Comparison of ENCODE assay signal across 9 cellular contexts in genomic region chr10:63523015-63523414, GRCh38. TPM values are rescaled to one million over a fixed set of nuclear protein-coding genes. Genes with fewer than 3 reads are reported as not detected.
DNase-seq lines count a peak whose midpoint lies in the region; ATAC-seq and TF ChIP-seq lines count a peak whose summit lies in the region.
"Had no signal": no experiment of that assay in that cellular context is flagged by ENCODE, and none has a peak within 500 bp of the region (broad histone marks: within the 10 kb centered on the region; RNA-seq: fewer than 3 reads in every experiment).

No MANE protein-coding gene starts in this region.

- H3K27me3 Mint-ChIP-seq in MCF 10A (ENCODE audit: insufficient read depth, unreplicated experiment): no peaks in the 10 kb centered on the region

- H3K36me3 ChIP-seq in right atrium auricular region (no peaks in the 10 kb centered on the region), muscle layer of colon (ENCODE audit: insufficient read depth, low read length) (no peaks in the 10 kb centered on the region), aorta (ENCODE audit: control insufficient read depth in 1 of 2, insufficient read depth in 2 of 2, low read length in 1 of 2) (no peaks in the 10 kb centered on the region)

- ATAC-seq in right cardiac atrium (no peak), aorta (ENCODE audit: low FRiP score) (no peak)

- TF ChIP-seq CTCF in right atrium auricular region (IDR thresholded peaks at IDR 0.05): no peak
- no peak for TF ChIP-seq CTCF in MCF 10A (IDR thresholded peaks at IDR 0.05; ENCODE audit: unreplicated experiment)

- intact Hi-C loops in right cardiac atrium (cut with DNase I): loop anchor here in 1 of 4 donors (5.0 kb wide), 1 partner anchor 104 kb away; no protein-coding TSS in a partner anchor
- intact Hi-C loops in MCF 10A (cut with micrococcal nuclease): loop anchor here (5.0 kb wide), 2 partner anchors 189 to 356 kb away; no protein-coding TSS in a partner anchor
- intact Hi-C loops in aorta (cut with DNase I): loop anchor here (5.0 to 10.0 kb wide), 3 partner anchors 54 to 62 kb away; partner anchors contain the start of gene JMJD1C (in 2 of the 2)

- H3K4me1 ChIP-seq in right atrium auricular region (peaks cover 0 to 39% of the 10 kb centered on the region in 2 donors), right cardiac atrium (ENCODE audit: control insufficient read depth, insufficient read depth, low read length) (peaks cover 4% of the 10 kb centered on the region), muscle layer of colon (ENCODE audit: insufficient read depth, low read length) (peaks cover 36% of the 10 kb centered on the region), aorta (ENCODE audit: control insufficient read depth in 1 of 2, insufficient read depth in 2 of 2, low read length in 2 of 2) (peaks cover 2 to 16% of the 10 kb centered on the region in 2 donors)

- no TSS peak for BruUV-seq in MCF 10A (replicated peaks; lab: Mats Ljungman, UMichigan)

- POLR2A ChIA-PET in MCF 10A (lab: Yijun Ruan, JAX): interaction anchor here (0.6 to 13.7 kb wide), 26 partner anchors 13 to 306 kb away, joined by 3 to 205 read pairs (median 7); partner anchors contain the start of gene JMJD1C

- H3K4me3 ChIP-seq in right atrium auricular region (no peak overlapping the region), right cardiac atrium (ENCODE audit: low read length) (no peak overlapping the region), muscle layer of colon (ENCODE audit: low read depth in 1 of 2, low read length in 2 of 2) (peak overlapping the region in 1 of 2 donors; percentile 91), aorta (ENCODE audit: low read length in 2 of 2) (peak overlapping the region; percentile 74 to 97)

- H3K27me3 ChIP-seq in right atrium auricular region (no peaks in the 10 kb centered on the region), right cardiac atrium (ENCODE audit: control insufficient read depth, insufficient read depth) (no peaks in the 10 kb centered on the region), muscle layer of colon (ENCODE audit: control insufficient read depth in 1 of 2, insufficient read depth in 2 of 2, low read length in 2 of 2) (no peaks in the 10 kb centered on the region), aorta (ENCODE audit: control insufficient read depth in 1 of 2, insufficient read depth in 2 of 2, low read length in 1 of 2) (no peaks in the 10 kb centered on the region)

- CTCF ChIA-PET in MCF 10A (lab: Yijun Ruan, JAX): interaction anchor here (0.6 to 2.5 kb wide), 13 partner anchors 10 to 306 kb away, joined by 3 to 18 read pairs (median 4); no protein-coding TSS in a partner anchor

- WGBS in right cardiac atrium: 80% methylated on average over 2 of the region's 2 CpGs
- 36 to 37% methylated on average over 2 of the region's 2 CpGs for WGBS in aorta, 2 donors

- H3K9me3 Mint-ChIP-seq in MCF 10A (ENCODE audit: unreplicated experiment): peaks cover 4% of the 10 kb centered on the region

- H3K27ac ChIP-seq in right atrium auricular region (peak overlapping the region; percentile 96 to 99), right cardiac atrium (ENCODE audit: low read length) (no peak overlapping the region), muscle layer of colon (ENCODE audit: low read depth, low read length) (peak overlapping the region; percentile 74), aorta (ENCODE audit: low read depth in 1 of 2, low read length in 2 of 2) (peak overlapping the region; percentile 20 to 83)

- H3K9me3 ChIP-seq in right atrium auricular region (no peaks in the 10 kb centered on the region), right cardiac atrium (ENCODE audit: control insufficient read depth, low read length) (no peaks in the 10 kb centered on the region), muscle layer of colon (ENCODE audit: low read length) (no peaks in the 10 kb centered on the region), aorta (ENCODE audit: control insufficient read depth, low read length) (peaks cover under 1% of the 10 kb centered on the region)

- peak overlapping the region; percentile 86 for H3K4me3 Mint-ChIP-seq in MCF 10A (ENCODE audit: unreplicated experiment)

- H3K27ac Mint-ChIP-seq in MCF 10A (ENCODE audit: low read depth, unreplicated experiment): peak overlapping the region; percentile 83

- H3K4me1 Mint-ChIP-seq in MCF 10A (ENCODE audit: insufficient read depth, unreplicated experiment): peaks cover 48% of the 10 kb centered on the region

- peak overlapping the region; percentile 96 for H3K9ac ChIP-seq in muscle layer of colon (ENCODE audit: low read length)

- peaks cover 15% of the 10 kb centered on the region for H3K36me3 Mint-ChIP-seq in MCF 10A (ENCODE audit: insufficient read depth, unreplicated experiment)

- DNase-seq in right atrium auricular region (ENCODE audit: low spot score): no peak
- no peak for DNase-seq in right cardiac atrium
- DNase-seq in MCF 10A (ENCODE audit: unreplicated experiment): no peak
- DNase-seq in aorta: no peak
- DNase-seq in NCI-H82 (lab: John Stamatoyannopoulos, UW): no peak
- no peak for DNase-seq in AML-193 (lab: John Stamatoyannopoulos, UW)
- no peak for DNase-seq in effector CD4-positive, alpha-beta T cell
- DNase-seq: T-helper 9 cell had no signal

RNA-seq across cellular contexts. Expression of gene REEP3, which starts 1.8 kb away (rescaled TPM):
- total RNA-seq in right atrium auricular region (10 to 100 TPM; 41.4 to 42.7 TPM), right cardiac atrium (10 to 100 TPM; 22.9 to 29.7 (median 25.3) TPM), MCF 10A (2022) (51.8 and 69.0 TPM in 2 replicates), aorta (10 to 100 TPM; 57.7 to 74.3 TPM)
- polyA plus RNA-seq in right cardiac atrium (11.9 TPM), aorta (10 to 100 TPM; 20.9 to 28.5 TPM)

RNA-seq across cellular contexts. Expression of gene JMJD1C, which starts 57.2 kb away (rescaled TPM):
- 10 to 100 TPM; 45.5 to 57.6 TPM for total RNA-seq in right atrium auricular region
- total RNA-seq in right cardiac atrium: 10 to 100 TPM; 42.2 to 44.8 (median 43.8) TPM
- polyA plus RNA-seq in right cardiac atrium: 31.0 TPM
- 91.9 and 101 TPM in 2 replicates for total RNA-seq in MCF 10A (2022)
- 100 to 1,000 TPM; 103 to 108 TPM for total RNA-seq in aorta
- 10 to 100 TPM; 21.9 to 34.1 TPM for polyA plus RNA-seq in aorta

Comparison
In these comparisons a context has a peak if more than half of its experiments do, and no peak if none do; other contexts are left out.
1. H3K4me3 ChIP-seq: peak in aorta (2 of 2); none in right atrium auricular region (0 of 2) and right cardiac atrium (single experiment).